ENCODE assay signal across 25 cellular contexts in the genomic region with DNA sequence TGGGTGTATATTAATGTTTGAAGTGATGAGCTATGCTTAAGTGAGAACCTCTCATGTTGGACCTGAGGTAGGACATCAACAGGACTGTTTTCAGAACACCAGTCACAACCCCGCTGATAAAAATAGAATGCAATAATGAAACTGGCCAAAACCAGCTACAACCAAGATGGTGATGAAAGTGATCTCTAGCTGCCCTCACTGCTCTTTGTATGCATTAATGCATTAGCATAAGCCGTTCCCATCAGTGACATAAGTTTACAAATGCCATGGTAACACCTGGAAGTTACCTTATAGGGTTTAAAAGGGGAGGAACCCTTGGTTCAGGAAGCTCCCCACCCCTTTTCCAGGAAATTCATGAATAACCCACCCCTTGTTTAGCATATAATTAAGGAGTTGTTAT.
"Had no signal": no experiment of that assay in that cellular context is flagged by ENCODE, and none has a peak within 500 bp of the region (broad histone marks: within the 10 kb centered on the region; RNA-seq: fewer than 3 reads in every experiment).

No MANE protein-coding gene starts in this region.

- H3K4me3 Mint-ChIP-seq: dendritic cell treated with granulocyte-macrophage colony-stimulating factor and Interleukin-4, amounts not matched to agents 40 ng/mL and 50 ng/mL, for 4 days; effector memory CD8-positive, alpha-beta T cell; endodermal cell had no signal

- DNase-seq: colonic mucosa; cortex of kidney; dermis blood vessel endothelial cell; effector CD4-positive, alpha-beta T cell; effector CD8-positive, alpha-beta T cell; effector memory CD4-positive, alpha-beta T cell; effector memory CD8-positive, alpha-beta T cell; endodermal cell; erythroblast; esophagus squamous epithelium; foreskin fibroblast; foreskin keratinocyte; foreskin melanocyte; gastrocnemius medialis; glutamatergic neuron; head of caudate nucleus; heart left ventricle; heart right ventricle had no signal

- H3K36me3 ChIP-seq: colonic mucosa, esophagus muscularis mucosa, esophagus squamous epithelium, gastrocnemius medialis, gastroesophageal sphincter, heart left ventricle, heart right ventricle had no signal

- H3K4me1 Mint-ChIP-seq: endodermal cell had no signal

- H3K27me3 ChIP-seq: colonic mucosa, esophagus muscularis mucosa, esophagus squamous epithelium, foreskin keratinocyte, gastrocnemius medialis, gastroesophageal sphincter, heart left ventricle, heart right ventricle had no signal

- H3K27me3 Mint-ChIP-seq: dendritic cell treated with granulocyte-macrophage colony-stimulating factor and Interleukin-4, amounts not matched to agents 40 ng/mL and 50 ng/mL, for 4 days; effector memory CD8-positive, alpha-beta T cell had no signal

- H3K27ac Mint-ChIP-seq: dendritic cell treated with granulocyte-macrophage colony-stimulating factor and Interleukin-4, amounts not matched to agents 40 ng/mL and 50 ng/mL, for 4 days; effector memory CD8-positive, alpha-beta T cell; endodermal cell had no signal

- ATAC-seq: effector memory CD8-positive, alpha-beta T cell; esophagus mucosa; foreskin keratinocyte; gastrocnemius medialis; gastroesophageal sphincter; heart left ventricle; heart right ventricle had no signal

- H3K9me3 Mint-ChIP-seq: dendritic cell treated with granulocyte-macrophage colony-stimulating factor and Interleukin-4, amounts not matched to agents 40 ng/mL and 50 ng/mL, for 4 days; endodermal cell had no signal

- H3K9me3 ChIP-seq: colonic mucosa, esophagus muscularis mucosa, esophagus squamous epithelium, gastrocnemius medialis, gastroesophageal sphincter, heart left ventricle, heart right ventricle had no signal

- H3K27ac ChIP-seq: colonic mucosa, coronary artery, dorsolateral prefrontal cortex, epithelial cell of prostate, esophagus muscularis mucosa, esophagus squamous epithelium, foreskin keratinocyte, gastrocnemius medialis, gastroesophageal sphincter, heart left ventricle, heart right ventricle had no signal

- H3K4me1 ChIP-seq: colonic mucosa, esophagus muscularis mucosa, esophagus squamous epithelium, foreskin keratinocyte, gastrocnemius medialis, gastroesophageal sphincter, heart left ventricle, heart right ventricle had no signal

- H3K4me3 ChIP-seq: colonic mucosa, coronary artery, dorsolateral prefrontal cortex, esophagus muscularis mucosa, esophagus squamous epithelium, gastrocnemius medialis, gastroesophageal sphincter, heart left ventricle, heart right ventricle had no signal
